In the genomic region with DNA sequence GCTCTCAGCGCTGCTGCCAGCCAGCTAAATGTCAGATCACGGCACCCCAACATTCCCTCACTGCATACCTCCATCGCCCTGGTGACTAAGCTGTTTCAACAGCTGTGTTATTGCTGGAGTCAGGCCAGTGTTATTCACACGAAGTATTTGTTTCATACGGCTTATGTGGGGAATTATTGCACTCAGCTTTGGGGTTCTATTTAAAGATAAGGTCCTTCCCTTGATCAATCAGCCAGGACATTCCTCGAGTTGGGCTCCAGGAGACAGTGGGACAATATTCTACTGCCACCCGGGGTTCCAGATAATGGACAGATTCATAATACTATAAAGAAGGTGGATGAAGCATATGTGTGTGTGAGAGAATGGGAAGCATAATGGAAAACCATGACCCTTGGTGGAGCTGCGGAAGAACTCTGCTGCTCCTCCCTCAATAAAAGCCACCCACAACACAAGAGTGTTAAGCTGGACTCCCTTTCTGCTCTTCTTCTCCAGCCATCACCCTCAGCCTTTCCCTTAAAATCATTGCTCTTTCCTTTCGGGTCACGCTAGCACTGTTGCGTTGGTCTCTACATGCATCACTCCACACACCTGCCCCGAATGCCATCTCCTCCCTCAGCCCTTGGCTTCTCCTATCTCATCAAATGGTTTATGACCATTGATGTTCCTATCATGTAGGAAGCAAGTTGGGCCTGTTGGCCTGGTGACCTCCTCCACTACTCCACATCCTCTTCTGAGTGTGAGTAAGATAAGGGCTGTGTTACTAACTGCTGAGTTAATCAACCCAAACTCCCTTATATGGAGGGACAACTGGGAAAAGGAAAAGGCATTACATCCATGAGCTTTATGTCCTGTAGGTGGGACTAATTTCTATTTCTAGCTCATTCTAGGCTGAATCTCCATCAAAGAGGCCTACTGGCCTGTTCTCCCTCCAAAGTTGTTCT, we compare ENCODE assay signal across 8 cellular contexts. TPM values are rescaled to one million over a fixed set of nuclear protein-coding genes. Genes with fewer than 3 reads are reported as not detected.
DNase-seq lines count a peak whose midpoint lies in the region; ATAC-seq, FAIRE-seq and TF ChIP-seq lines count a peak whose summit lies in the region.

No MANE protein-coding gene starts in this region.

- H3K9me3 ChIP-seq in keratinocyte (ENCODE audit: control insufficient read depth, low read depth, low read length), result no peaks in the 10 kb centered on the region

- FAIRE-seq in keratinocyte (lab: Jason Lieb, UNC), result peak; percentile 92

- H3K9me1 ChIP-seq in keratinocyte (ENCODE audit: control insufficient read depth, extremely low read depth, insufficient read depth, low read length), result peaks cover 2% of the 10 kb centered on the region

- in situ Hi-C loops in astrocyte of the cerebellum (cut with HindIII; ENCODE audit: low sequenced_read_pairs), result no loop called here

- peak overlapping the region; percentile 22; the same call in 1 of the 2 replicates for H3K4me2 ChIP-seq in KMS-11
- H3K4me2 ChIP-seq in keratinocyte (ENCODE audit: control insufficient read depth, extremely low read depth, insufficient read depth, low read depth, low read length), result peak overlapping the region; percentile 53

- H3K4me1 ChIP-seq in KMS-11 (ENCODE audit: low read depth, poor library complexity, severe bottlenecking) (peaks cover 45% of the 10 kb centered on the region), keratinocyte (ENCODE audit: control insufficient read depth, extremely low read depth, insufficient read depth, low read length) (peaks cover 35% of the 10 kb centered on the region)

- H3K79me2 ChIP-seq in KMS-11 (ENCODE audit: insufficient read depth, low read depth) (no peaks in the 10 kb centered on the region), keratinocyte (ENCODE audit: control insufficient read depth, insufficient read depth, low read length) (peaks cover 6% of the 10 kb centered on the region)

- dilution Hi-C loops in keratinocyte (cut with MboI; ENCODE audit: extremely low pct_ligation_motif_present, low sequenced_read_pairs), result no loop called here

- H3K9ac ChIP-seq in KMS-11 (no peak overlapping the region), keratinocyte (ENCODE audit: control insufficient read depth, extremely low read depth, insufficient read depth, low read length) (no peak overlapping the region)

- H3K27ac ChIP-seq in KMS-11 (peak overlapping the region; percentile 39; the same call in 1 of the 2 replicates), keratinocyte (ENCODE audit: control insufficient read depth, insufficient read depth, low read length) (peak overlapping the region; percentile 15)

- DNase-seq in astrocyte of the cerebellum (ENCODE audit: low read depth) (peak; percentile 96), keratinocyte (ENCODE audit: low read depth, low spot score) (no peak), stromal cell of bone marrow (ENCODE audit: low read depth) (peak; percentile 91), DMS153 treated with DMSO at 0.1 percent for 48 hours (lab: John Stamatoyannopoulos, UW; ENCODE audit: unreplicated experiment) (no peak), SKM-1 (lab: John Stamatoyannopoulos, UW; ENCODE audit: unreplicated experiment) (no peak), 8988T (no peak)

- no peak for ATAC-seq in HG03280 (IDR thresholded peaks at IDR 0.05; ENCODE audit: unreplicated experiment)

- H2AFZ ChIP-seq in KMS-11 (ENCODE audit: low read depth), result no peak overlapping the region; the same call in 1 of the 2 replicates
- H2AFZ ChIP-seq in keratinocyte (ENCODE audit: control insufficient read depth, low read length), result no peak overlapping the region

- H4K20me1 ChIP-seq in KMS-11 (ENCODE audit: insufficient read depth) (no peaks in the 10 kb centered on the region), keratinocyte (ENCODE audit: control insufficient read depth, extremely low read depth, insufficient read depth, low read length) (no peaks in the 10 kb centered on the region)

- H3K36me3 ChIP-seq in KMS-11 (ENCODE audit: insufficient read depth), result no peaks in the 10 kb centered on the region
- H3K36me3 ChIP-seq in keratinocyte (ENCODE audit: control insufficient read depth in 2 of 2, extremely low read depth in 1 of 2, insufficient read depth in 2 of 2, low read length in 2 of 2), result no peaks in the 10 kb centered on the region

- no peaks in the 10 kb centered on the region for H3K27me3 ChIP-seq in KMS-11 (ENCODE audit: insufficient read depth, low read depth)
- H3K27me3 ChIP-seq in keratinocyte (ENCODE audit: control insufficient read depth, extremely low read depth, insufficient read depth, low read length), result no peaks in the 10 kb centered on the region

- H3K4me3 ChIP-seq in KMS-11 (IDR thresholded peaks at IDR 0.05; ENCODE audit: insufficient read depth, low read depth, low read length) (peak overlapping the region; percentile 21), astrocyte of the cerebellum (ENCODE audit: low read depth, low read length) (no peak overlapping the region), keratinocyte (ENCODE audit: control insufficient read depth in 2 of 3, extremely low read depth in 1 of 3, insufficient read depth in 2 of 3, low read depth in 1 of 3, low read length in 3 of 3) (peak overlapping the region in 1 of 3 experiments; percentile 20)

- TF ChIP-seq CTCF in KMS-11 (conservative IDR thresholded peaks at IDR 0.05; ENCODE audit: low read depth, low read length) (no peak), astrocyte of the cerebellum (IDR thresholded peaks at IDR 0.05; ENCODE audit: low read depth, low read length, missing control alignments) (no peak), keratinocyte (optimal IDR thresholded peaks at IDR 0.05 in 1 of 3, IDR thresholded peaks at IDR 0.05 in 1 of 3, conservative IDR thresholded peaks at IDR 0.05 in 1 of 3; ENCODE audit: extremely low read depth in 1 of 3, insufficient read depth in 2 of 3, low read length in 3 of 3) (no peak)

RNA-seq across cellular contexts. Expression of a gene that starts 57.9 kb away (rescaled TPM):
- 59.5 to 92.4 TPM (median 73.7 TPM) in 3 replicates for polyA plus RNA-seq in keratinocyte
- polyA plus RNA-seq in keratinocyte (2011; ENCODE audit: low read depth), result 14.1 TPM
- 33.4 and 56.9 TPM in 2 replicates for polyA plus RNA-seq in keratinocyte (2011; cell fraction: cytosol; rRNA removed)
- 101 and 111 TPM in 2 replicates for polyA plus RNA-seq in keratinocyte (2011; cell fraction: nucleus; rRNA removed)
- polyA plus RNA-seq in keratinocyte (2012; ENCODE audit: low replicate concordance), result 34.8 and 57.5 TPM in 2 replicates
- 60.5 to 166 TPM (median 119 TPM) in 3 replicates for polyA minus RNA-seq in keratinocyte
- polyA minus RNA-seq in keratinocyte (2011; cell fraction: cytosol; rRNA and poly(A)+ RNA removed), result 33.4 TPM
- polyA minus RNA-seq in keratinocyte (2011; cell fraction: nucleus; rRNA and poly(A)+ RNA removed), result 85.2 and 147 TPM in 2 replicates

Comparison
In these comparisons a context has a peak if more than half of its experiments do, and no peak if none do; other contexts are left out.
1. DNase-seq: peak in astrocyte of the cerebellum (single experiment) and stromal cell of bone marrow (single experiment); none in keratinocyte (single experiment), DMS153 treated with DMSO at 0.1 percent for 48 hours (single experiment), SKM-1 (single experiment) and 8988T (single experiment).